Comparison of ENCODE assay signal across 24 cellular contexts in the genomic region with DNA sequence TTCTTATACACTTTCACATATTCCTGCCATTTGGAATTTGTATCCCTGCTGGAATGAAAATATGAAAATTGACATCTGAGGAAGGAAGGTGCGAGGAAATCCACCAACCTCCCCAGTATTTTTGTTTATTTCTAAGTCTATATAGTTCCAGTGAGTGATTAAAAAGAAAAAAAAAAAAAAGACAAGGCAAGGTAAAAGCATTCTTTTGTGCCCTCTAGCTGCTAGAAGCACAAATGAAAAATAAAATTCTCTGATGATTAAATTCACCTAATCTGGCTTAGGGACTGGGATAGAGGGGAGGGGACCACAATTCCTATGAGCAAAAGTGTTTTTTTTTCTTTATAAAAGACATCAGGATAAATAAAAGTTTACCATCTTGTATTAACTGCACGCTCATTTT.
DNase-seq lines count a peak whose midpoint lies in the region; ATAC-seq, FAIRE-seq and TF ChIP-seq lines count a peak whose summit lies in the region.
"Had no signal": no experiment of that assay in that cellular context is flagged by ENCODE, and none has a peak within 500 bp of the region (broad histone marks: within the 10 kb centered on the region; RNA-seq: fewer than 3 reads in every experiment).

No MANE protein-coding gene starts in this region.

- H3K36me3 Mint-ChIP-seq in neural crest cell (ENCODE audit: low read depth), result no peaks in the 10 kb centered on the region
- H3K36me3 Mint-ChIP-seq: CD4-positive, CD25-positive, alpha-beta regulatory T cell; natural killer cell treated with Interleukin-12 subunit alpha and Interleukin-12 subunit beta and Interleukin-15 and Interleukin-18, amount 100 ng/mL, for 72 hours had no signal

- no peak for ATAC-seq in GM18858 (IDR thresholded peaks at IDR 0.05; ENCODE audit: unreplicated experiment)
- ATAC-seq: heart left ventricle; natural killer cell treated with Interleukin-12 subunit alpha and Interleukin-12 subunit beta and Interleukin-15 and Interleukin-18, amount 100 ng/mL, for 72 hours had no signal

- POLR2A ChIA-PET in HEK293T (lab: Yijun Ruan, JAX), result interaction anchor here (1.0 kb wide), 1 partner anchor 14 kb away, joined by 3 read pairs; no protein-coding TSS in a partner anchor

- peaks cover 54% of the 10 kb centered on the region for H3K4me1 Mint-ChIP-seq in neural crest cell
- H3K4me1 Mint-ChIP-seq: activated CD4-positive, alpha-beta memory T cell treated with anti-CD3 and anti-CD28 coated beads, Interleukin-2, amount 10 ng/mL, durations not matched to agents 7 days and 5 days; CD4-positive, CD25-positive, alpha-beta regulatory T cell had no signal

- no peak overlapping the region for H3K27ac Mint-ChIP-seq in neural crest cell (ENCODE audit: unreplicated experiment)
- H3K27ac Mint-ChIP-seq: activated CD4-positive, alpha-beta memory T cell treated with anti-CD3 and anti-CD28 coated beads, Interleukin-2, amount 10 ng/mL, durations not matched to agents 7 days and 5 days; CD4-positive, CD25-positive, alpha-beta regulatory T cell; natural killer cell treated with Interleukin-12 subunit alpha and Interleukin-12 subunit beta and Interleukin-15 and Interleukin-18, amount 100 ng/mL, for 72 hours; T-helper 2 cell treated with Interferon-gamma antibody and Interleukin-4, amounts not matched to agents 5 μg/mL and 100 μg/mL, for 36 hours had no signal

- H3K36me3 ChIP-seq in adipocyte (ENCODE audit: control insufficient read depth, insufficient read depth, low read length, severe bottlenecking), result no peaks in the 10 kb centered on the region
- H3K36me3 ChIP-seq: adrenal gland, colonic mucosa, heart left ventricle had no signal

- no peaks in the 10 kb centered on the region for H3K4me1 ChIP-seq in adipocyte (ENCODE audit: control insufficient read depth, insufficient read depth, low read length)
- H3K4me1 ChIP-seq: adrenal gland, colonic mucosa, heart left ventricle had no signal

- TF ChIP-seq CTCF in D721Med (IDR thresholded peaks at IDR 0.05; ENCODE audit: insufficient read depth, missing control alignments) (peak; percentile 11), neural crest cell (conservative IDR thresholded peaks at IDR 0.05) (no peak)

- no peaks in the 10 kb centered on the region for H3K27me3 ChIP-seq in adipocyte (replicated peaks; ENCODE audit: control insufficient read depth, insufficient read depth, low read length)
- H3K27me3 ChIP-seq: adrenal gland, colonic mucosa had no signal

- H3K4me3 ChIP-seq in adipocyte (ENCODE audit: low read length), result no peak overlapping the region
- H3K4me3 ChIP-seq: adrenal gland, colonic mucosa, heart left ventricle, SK-N-MC had no signal

- no peaks in the 10 kb centered on the region for H3K9me3 ChIP-seq in adipocyte (ENCODE audit: control insufficient read depth, low read length)
- H3K9me3 ChIP-seq: adrenal gland, colonic mucosa, heart left ventricle had no signal

- H3K4me3 Mint-ChIP-seq in neural crest cell, result peak overlapping the region; percentile 20
- H3K4me3 Mint-ChIP-seq: activated CD4-positive, alpha-beta memory T cell treated with anti-CD3 and anti-CD28 coated beads, Interleukin-2, amount 10 ng/mL, durations not matched to agents 7 days and 5 days; CD4-positive, CD25-positive, alpha-beta regulatory T cell; natural killer cell treated with Interleukin-12 subunit alpha and Interleukin-12 subunit beta and Interleukin-15 and Interleukin-18, amount 100 ng/mL, for 72 hours; T-helper 2 cell treated with Interferon-gamma antibody and Interleukin-4, amounts not matched to agents 5 μg/mL and 100 μg/mL, for 36 hours had no signal

- peaks cover 3% of the 10 kb centered on the region for H3K27me3 Mint-ChIP-seq in neural crest cell (ENCODE audit: low read depth)
- H3K27me3 Mint-ChIP-seq: activated CD4-positive, alpha-beta memory T cell treated with anti-CD3 and anti-CD28 coated beads, Interleukin-2, amount 10 ng/mL, durations not matched to agents 7 days and 5 days had no signal

- no peak for DNase-seq in D721Med (ENCODE audit: insufficient read length, low spot score)
- no peak for DNase-seq in HEK293T (ENCODE audit: extremely low spot score)
- DNase-seq in adipocyte (ENCODE audit: low read depth), result peak; percentile 1
- no peak for DNase-seq in neural crest cell (ENCODE audit: low read depth, low spot score)
- no peak for DNase-seq in retina
- DNase-seq in foreskin melanocyte, result no peak
- DNase-seq: activated CD4-positive, alpha-beta memory T cell treated with anti-CD3 and anti-CD28 coated beads, Interleukin-2, amount 10 ng/mL, durations not matched to agents 7 days and 5 days; activated CD4-positive, CD25-positive, alpha-beta regulatory T cell; activated gamma-delta T cell treated with Interleukin-2 at 50 U/mL for 16 hours; adrenal gland; CD4-positive, CD25-positive, alpha-beta regulatory T cell; colonic mucosa; DMS 273 treated with DMSO at 0.1 percent for 48 hours; heart left ventricle; midbrain; NCI-H345; substantia nigra had no signal

- CTCF ChIA-PET in HEK293T (lab: Yijun Ruan, JAX), result interaction anchor here (0.7 kb wide), 1 partner anchor 110 kb away, joined by 3 read pairs; no protein-coding TSS in a partner anchor

- no peaks in the 10 kb centered on the region for H3K9me3 Mint-ChIP-seq in neural crest cell
- H3K9me3 Mint-ChIP-seq: activated CD4-positive, alpha-beta memory T cell treated with anti-CD3 and anti-CD28 coated beads, Interleukin-2, amount 10 ng/mL, durations not matched to agents 7 days and 5 days; natural killer cell treated with Interleukin-12 subunit alpha and Interleukin-12 subunit beta and Interleukin-15 and Interleukin-18, amount 100 ng/mL, for 72 hours; T-helper 2 cell treated with Interferon-gamma antibody and Interleukin-4, amounts not matched to agents 5 μg/mL and 100 μg/mL, for 36 hours had no signal

- no peak overlapping the region for H3K9ac ChIP-seq in adipocyte (ENCODE audit: low read length)

- no peak for FAIRE-seq in D721Med (lab: Jason Lieb, UNC)
- FAIRE-seq: H54, RCC 7860, urothelium cell line had no signal

TF ChIP-seq in HEK293T, 16 proteins besides CTCF, POLR2A, EP300 and RAD21:
- TF ChIP-seq HDGF (IDR thresholded peaks at IDR 0.05; ENCODE audit: borderline replicate concordance) (no peak), ZNF384 (IDR thresholded peaks at IDR 0.05) (peak; percentile 81)
